20 cellular contexts compared by ENCODE assay signal in genomic region chr10:117271427-117271826, GRCh38. TPM values are rescaled to one million over a fixed set of nuclear protein-coding genes. Genes with fewer than 3 reads are reported as not detected.
DNase-seq lines count a peak whose midpoint lies in the region; ATAC-seq and TF ChIP-seq lines count a peak whose summit lies in the region.
"Had no signal": no experiment of that assay in that cellular context is flagged by ENCODE, and none has a peak within 500 bp of the region (broad histone marks: within the 10 kb centered on the region; RNA-seq: fewer than 3 reads in every experiment).

No MANE protein-coding gene starts in this region.

- H3K56ac ChIP-seq in IMR-90 (ENCODE audit: extremely low read depth, insufficient read depth, low read length) (no peak overlapping the region), H9 (ENCODE audit: insufficient read length, low read depth, low read length) (no peak overlapping the region)

- no peak overlapping the region for H2AK9ac ChIP-seq in IMR-90 (replicated peaks; ENCODE audit: low read depth, low read length, poor library complexity)

- no peak overlapping the region for H3K4me3 Mint-ChIP-seq in H9
- H3K4me3 Mint-ChIP-seq: activated naive CD4-positive, alpha-beta T cell treated with anti-CD3 and anti-CD28 coated beads, Interleukin-2, amount 50 U/mL, for 24 hours; neural progenitor cell had no signal

- H2AK5ac ChIP-seq in IMR-90 (ENCODE audit: low read depth, low read length) (no peak overlapping the region), H9 (ENCODE audit: insufficient read length, low read length) (no peak overlapping the region), neuronal stem cell (ENCODE audit: low read depth, low read length) (no peak overlapping the region)

- ATAC-seq in IMR-90 (ENCODE audit: low read depth) (no peak), left cardiac atrium (no peak), GM18520 (IDR thresholded peaks at IDR 0.05; ENCODE audit: unreplicated experiment) (no peak)
- ATAC-seq: left lobe of liver had no signal

- H4K8ac ChIP-seq in IMR-90 (ENCODE audit: low read depth in 2 of 2, low read length in 2 of 2) = no peak overlapping the region
- H4K8ac ChIP-seq in H9 (replicated peaks; ENCODE audit: insufficient read length, low read depth, low read length) = no peak overlapping the region
- no peak overlapping the region for H4K8ac ChIP-seq in neuronal stem cell (ENCODE audit: low read depth, low read length)

- no peak overlapping the region for H3K23ac ChIP-seq in IMR-90 (ENCODE audit: low read depth, low read length)
- H3K23ac ChIP-seq in H9 (ENCODE audit: insufficient read length, low read depth, low read length) = no peak overlapping the region
- H3K23ac ChIP-seq in neuronal stem cell (ENCODE audit: low read depth, low read length, poor library complexity) = no peak overlapping the region

- POLR2A ChIA-PET in IMR-90 (lab: Charles Lee; ENCODE audit: unreplicated experiment) = no interaction called here

- H3K4me3 ChIP-seq in IMR-90 (ENCODE audit: insufficient read depth, low read depth, low read length) (no peak overlapping the region), neuronal stem cell (ENCODE audit: low read length in 2 of 2) (no peak overlapping the region)
- H3K4me3 ChIP-seq: neural progenitor cell had no signal

- H3K4me2 ChIP-seq in IMR-90 (ENCODE audit: low read depth, low read length) (no peak overlapping the region), H9 (ENCODE audit: insufficient read depth, insufficient read length, low read length) (no peak overlapping the region), neuronal stem cell (ENCODE audit: insufficient read depth, low read length, poor library complexity, severe bottlenecking) (no peak overlapping the region)
- H3K4me2 ChIP-seq: neural progenitor cell had no signal

- no peak overlapping the region for H3T11ph ChIP-seq in H9 (ENCODE audit: low read length)

- no peak for TF ChIP-seq RAD21 in IMR-90 (IDR thresholded peaks at IDR 0.05; ENCODE audit: low read length)

- H2AFZ ChIP-seq in IMR-90 (replicated peaks; ENCODE audit: low read length, poor library complexity) (no peak overlapping the region), H9 (ENCODE audit: low read length) (no peak overlapping the region), neuronal stem cell (ENCODE audit: low read length) (no peak overlapping the region)
- H2AFZ ChIP-seq: neural progenitor cell had no signal

- H3K4ac ChIP-seq in IMR-90 (ENCODE audit: low read depth, low read length) (no peak overlapping the region), H9 (ENCODE audit: low read depth, low read length) (no peak overlapping the region), neuronal stem cell (ENCODE audit: low read length) (no peak overlapping the region)

- H4K5ac ChIP-seq in IMR-90 (ENCODE audit: low read depth, low read length) = no peak overlapping the region
- no peak overlapping the region for H4K5ac ChIP-seq in H9 (ENCODE audit: insufficient read length, low read depth, low read length)

- H2BK5ac ChIP-seq in IMR-90 (ENCODE audit: low read depth, low read length, poor library complexity, severe bottlenecking) (no peak overlapping the region), H9 (ENCODE audit: insufficient read length, low read length) (no peak overlapping the region), neuronal stem cell (ENCODE audit: low read length) (no peak overlapping the region)

- H4K91ac ChIP-seq in IMR-90 (ENCODE audit: insufficient read depth, low read depth, low read length) (no peak overlapping the region), H9 (ENCODE audit: insufficient read length, low read depth, low read length) (no peak overlapping the region), neuronal stem cell (ENCODE audit: low read depth, low read length, poor library complexity) (no peak overlapping the region)

- H3K14ac ChIP-seq in IMR-90 (replicated peaks; ENCODE audit: low read depth, low read length) = no peak overlapping the region
- no peak overlapping the region for H3K14ac ChIP-seq in H9 (ENCODE audit: insufficient read depth, low read length)
- H3K14ac ChIP-seq in neuronal stem cell (ENCODE audit: low read length) = no peak overlapping the region

- TF ChIP-seq CTCF in IMR-90 (conservative IDR thresholded peaks at IDR 0.05; ENCODE audit: low read depth, low read length) = no peak
- TF ChIP-seq CTCF in H9 (conservative IDR thresholded peaks at IDR 0.05) = no peak

- H2BK12ac ChIP-seq in H9 (ENCODE audit: insufficient read length, low read depth, low read length) = no peak overlapping the region
- H2BK12ac ChIP-seq in neuronal stem cell (ENCODE audit: low read length) = no peak overlapping the region

- H3K27ac ChIP-seq in IMR-90 (ENCODE audit: insufficient read depth, low read length) (no peak overlapping the region), H9 (ENCODE audit: insufficient read length, low read depth, low read length) (no peak overlapping the region), neuronal stem cell (replicated peaks; ENCODE audit: low read length) (no peak overlapping the region)
- H3K27ac ChIP-seq: epithelial cell of prostate, neural progenitor cell had no signal

- peak; percentile 27 for DNase-seq in ACHN
- peak; percentile 23 for DNase-seq in IMR-90
- peak; percentile 57 for DNase-seq in astrocyte of the hippocampus (ENCODE audit: low read depth, low spot score)
- peak; percentile 71 for DNase-seq in islet precursor cell
- DNase-seq in left cardiac atrium = no peak
- DNase-seq in H9 = no peak
- DNase-seq in neuronal stem cell (ENCODE audit: low spot score) = no peak
- DNase-seq: activated CD4-positive, CD25-positive, alpha-beta regulatory T cell treated with anti-CD3 and anti-CD28 coated beads, Interleukin-2, amount 50 U/mL, for 72 hours; dermis blood vessel endothelial cell; NCI-H526; OCI-M1; retina; stimulated activated CD4-positive, alpha-beta T cell treated with anti-CD3 and anti-CD28 coated beads, Interleukin-12 subunit alpha, Interleukin-12 subunit beta, amount 100 ng/mL, for 4 hours; substantia nigra; T-helper 9 cell had no signal

- H3K9ac ChIP-seq in IMR-90 (ENCODE audit: low read depth, low read length) (no peak overlapping the region), H9 (ENCODE audit: extremely low read depth, insufficient read length, low read length) (no peak overlapping the region), neuronal stem cell (ENCODE audit: low read depth, low read length, poor library complexity) (no peak overlapping the region)
- H3K9ac ChIP-seq: neural progenitor cell had no signal

- H3K9me3 ChIP-seq in IMR-90 (ENCODE audit: control insufficient read depth, insufficient read depth, low read length) (no peaks in the 10 kb centered on the region), H9 (ENCODE audit: control insufficient read depth, low read depth, low read length) (no peaks in the 10 kb centered on the region), neuronal stem cell (replicated peaks in 1 of 2; ENCODE audit: control insufficient read depth in 2 of 2, insufficient read depth in 1 of 2, low read depth in 1 of 2, low read length in 2 of 2) (no peaks in the 10 kb centered on the region)

- peaks cover 0 to 7% of the 10 kb centered on the region in 2 experiments; a peak in 2 of 4 replicates for H3K4me1 Mint-ChIP-seq in H9
- H3K4me1 Mint-ChIP-seq: activated naive CD4-positive, alpha-beta T cell treated with anti-CD3 and anti-CD28 coated beads, Interleukin-2, amount 50 U/mL, for 24 hours; neural progenitor cell had no signal

- H3K27ac Mint-ChIP-seq in H9 = no peak overlapping the region; a peak in 1 of 7 replicates
- H3K27ac Mint-ChIP-seq: activated naive CD4-positive, alpha-beta T cell treated with anti-CD3 and anti-CD28 coated beads, Interleukin-2, amount 50 U/mL, for 24 hours had no signal

- no peaks in the 10 kb centered on the region for H3K23me2 ChIP-seq in H9 (ENCODE audit: insufficient read length, low read depth, low read length, poor library complexity, severe bottlenecking)

- intact Hi-C loops in IMR-90 (cut with micrococcal nuclease) (no loop called here), left cardiac atrium (cut with DNase I) (no loop called here)

- no peak for TF ChIP-seq POLR2A in IMR-90 (IDR thresholded peaks at IDR 0.05; ENCODE audit: low read depth, low read length)

- H3K9me1 ChIP-seq in IMR-90 (ENCODE audit: insufficient read depth, low read length) = no peaks in the 10 kb centered on the region; the same call in 1 of the 2 replicates

- H3K36me3 Mint-ChIP-seq in H9 (ENCODE audit: insufficient read depth in 1 of 3, low read depth in 3 of 3) = peaks cover 0 to 3% (median 0%) of the 10 kb centered on the region in 3 experiments; a peak in 3 of 7 replicates
- H3K36me3 Mint-ChIP-seq: activated naive CD4-positive, alpha-beta T cell treated with anti-CD3 and anti-CD28 coated beads, Interleukin-2, amount 50 U/mL, for 24 hours had no signal

- no peaks in the 10 kb centered on the region; the same call in 1 of the 2 replicates for H3K27me3 Mint-ChIP-seq in H9 (ENCODE audit: low read depth)
- H3K27me3 Mint-ChIP-seq: activated naive CD4-positive, alpha-beta T cell treated with anti-CD3 and anti-CD28 coated beads, Interleukin-2, amount 50 U/mL, for 24 hours had no signal

- WGBS in IMR-90 (ENCODE audit: extremely low coverage in 2 of 2, insufficient read length in 1 of 2), 2 experiments = no CpG with 5 or more reads among the region's 3 CpGs
- no CpG with 5 or more reads among the region's 3 CpGs for WGBS in H9 (ENCODE audit: extremely low coverage, insufficient read length, low lambda C conversion rate)
- no CpG with 5 or more reads among the region's 3 CpGs for WGBS in neuronal stem cell (ENCODE audit: extremely low coverage in 2 of 2, insufficient read length in 2 of 2, insufficient replicate concordance in 1 of 2), 2 donors

- H2BK20ac ChIP-seq in IMR-90 (ENCODE audit: low read depth, low read length) = no peak overlapping the region
- H2BK20ac ChIP-seq in H9 (ENCODE audit: low read depth, low read length, poor library complexity, severe bottlenecking) = no peak overlapping the region

- H3K79me1 ChIP-seq in IMR-90 (ENCODE audit: low read depth in 1 of 2, low read length in 2 of 2) = no peaks in the 10 kb centered on the region
- no peaks in the 10 kb centered on the region for H3K79me1 ChIP-seq in H9 (ENCODE audit: insufficient read depth, low read depth, low read length, poor library complexity, severe bottlenecking)
- H3K79me1 ChIP-seq in neuronal stem cell (ENCODE audit: low read depth, low read length) = peaks cover 2% of the 10 kb centered on the region

- H3K9me3 Mint-ChIP-seq in H9 = no peaks in the 10 kb centered on the region; a peak in 1 of 5 replicates
- H3K9me3 Mint-ChIP-seq: activated naive CD4-positive, alpha-beta T cell treated with anti-CD3 and anti-CD28 coated beads, Interleukin-2, amount 50 U/mL, for 24 hours; neural progenitor cell had no signal

- H3K79me2 ChIP-seq in H9 (ENCODE audit: insufficient read depth, low read length) = no peaks in the 10 kb centered on the region

- H3K18ac ChIP-seq in IMR-90 (ENCODE audit: low read depth, low read length) (no peak overlapping the region), H9 (ENCODE audit: insufficient read length, low read depth, low read length) (no peak overlapping the region), neuronal stem cell (ENCODE audit: low read length) (no peak overlapping the region)

- CTCF ChIA-PET in IMR-90 (lab: Yijun Ruan, JAX) = no interaction called here

- dilution Hi-C loops in IMR-90 (cut with HindIII; ENCODE audit: low sequenced_read_pairs, unreplicated experiment) = no loop called here

- H2BK15ac ChIP-seq in IMR-90 (ENCODE audit: low read depth, low read length) (no peak overlapping the region), H9 (ENCODE audit: low read depth, low read length) (no peak overlapping the region), neuronal stem cell (ENCODE audit: low read length) (no peak overlapping the region)

- H3K27me3 ChIP-seq in IMR-90 (ENCODE audit: control insufficient read depth, insufficient read depth, low read length) = no peaks in the 10 kb centered on the region
- no peaks in the 10 kb centered on the region for H3K27me3 ChIP-seq in H9 (ENCODE audit: insufficient read depth, low read length)
- no peaks in the 10 kb centered on the region for H3K27me3 ChIP-seq in neuronal stem cell (ENCODE audit: control insufficient read depth in 3 of 3, insufficient read depth in 3 of 3, low read depth in 1 of 3, low read length in 3 of 3)
- H3K27me3 ChIP-seq: neural progenitor cell had no signal

- H2BK120ac ChIP-seq in IMR-90 (ENCODE audit: low read depth, low read length) (no peak overlapping the region), H9 (ENCODE audit: low read depth, low read length, poor library complexity, severe bottlenecking) (no peak overlapping the region), neuronal stem cell (ENCODE audit: low read depth, low read length) (no peak overlapping the region)

- BruUV-seq in IMR-90 (replicated peaks; lab: Mats Ljungman, UMichigan) = no TSS peak

- in situ Hi-C loops in ACHN (cut with HindIII; ENCODE audit: low pct_ligation_motif_present, low pct_unique_long_range_greater_than_20kb, low sequenced_read_pairs) = no loop called here
- in situ Hi-C loops in IMR-90 (cut with MboI; ENCODE audit: low sequenced_read_pairs) = no loop called here

- H3K36me3 ChIP-seq in IMR-90 (ENCODE audit: control insufficient read depth, insufficient read depth, low read length) (no peaks in the 10 kb centered on the region), neuronal stem cell (replicated peaks in 1 of 2; ENCODE audit: control insufficient read depth in 2 of 2, insufficient read depth in 2 of 2, low read length in 2 of 2) (no peaks in the 10 kb centered on the region)
- H3K36me3 ChIP-seq: neural progenitor cell had no signal

- H4K20me1 ChIP-seq in IMR-90 (ENCODE audit: insufficient read depth, low read length) = no peaks in the 10 kb centered on the region
- no peaks in the 10 kb centered on the region for H4K20me1 ChIP-seq in H9 (ENCODE audit: control insufficient read depth, insufficient read depth, insufficient read length)

- H3K4me1 ChIP-seq in IMR-90 (ENCODE audit: control insufficient read depth, insufficient read depth, low read length) (no peaks in the 10 kb centered on the region), H9 (ENCODE audit: insufficient read depth, low read length) (no peaks in the 10 kb centered on the region), neuronal stem cell (ENCODE audit: control insufficient read depth in 2 of 2, insufficient read depth in 1 of 2, low read depth in 1 of 2, low read length in 2 of 2) (no peaks in the 10 kb centered on the region)
- H3K4me1 ChIP-seq: neural progenitor cell had no signal

RNA-seq across cellular contexts. Expression of gene SLC18A2, which starts 30.5 kb away (rescaled TPM):
- total RNA-seq in IMR-90 (2012; rRNA removed) = not detected in 2 replicates
- not detected in 2 replicates for polyA plus RNA-seq in IMR-90 (2012; rRNA removed)
- polyA plus RNA-seq in IMR-90 (2012; cell fraction: cytosol; rRNA removed) = not detected in 2 replicates
- not detected in 2 replicates for polyA plus RNA-seq in IMR-90 (2012; cell fraction: nucleus; rRNA removed; ENCODE audit: low replicate concordance)
- under 1 TPM; 0.13 to 0.47 TPM for total RNA-seq in left cardiac atrium
- 3.0 and 4.0 TPM in 2 replicates for total RNA-seq in H9 (2021)
- 0.67 TPM for polyA plus RNA-seq in neuronal stem cell (2013, experiment 1 of 2)
- polyA plus RNA-seq in neuronal stem cell (2013, experiment 2 of 2) = 0.72 TPM
- total RNA-seq: dermis blood vessel endothelial cell had no signal

Comparison
In these comparisons a context has a peak if more than half of its experiments do, and no peak if none do; other contexts are left out.
1. DNase-seq: peak in ACHN (single experiment), IMR-90 (single experiment), astrocyte of the hippocampus (single experiment) and islet precursor cell (single experiment); none in left cardiac atrium (single experiment), H9 (single experiment) and neuronal stem cell (single experiment).